In the genomic region with DNA sequence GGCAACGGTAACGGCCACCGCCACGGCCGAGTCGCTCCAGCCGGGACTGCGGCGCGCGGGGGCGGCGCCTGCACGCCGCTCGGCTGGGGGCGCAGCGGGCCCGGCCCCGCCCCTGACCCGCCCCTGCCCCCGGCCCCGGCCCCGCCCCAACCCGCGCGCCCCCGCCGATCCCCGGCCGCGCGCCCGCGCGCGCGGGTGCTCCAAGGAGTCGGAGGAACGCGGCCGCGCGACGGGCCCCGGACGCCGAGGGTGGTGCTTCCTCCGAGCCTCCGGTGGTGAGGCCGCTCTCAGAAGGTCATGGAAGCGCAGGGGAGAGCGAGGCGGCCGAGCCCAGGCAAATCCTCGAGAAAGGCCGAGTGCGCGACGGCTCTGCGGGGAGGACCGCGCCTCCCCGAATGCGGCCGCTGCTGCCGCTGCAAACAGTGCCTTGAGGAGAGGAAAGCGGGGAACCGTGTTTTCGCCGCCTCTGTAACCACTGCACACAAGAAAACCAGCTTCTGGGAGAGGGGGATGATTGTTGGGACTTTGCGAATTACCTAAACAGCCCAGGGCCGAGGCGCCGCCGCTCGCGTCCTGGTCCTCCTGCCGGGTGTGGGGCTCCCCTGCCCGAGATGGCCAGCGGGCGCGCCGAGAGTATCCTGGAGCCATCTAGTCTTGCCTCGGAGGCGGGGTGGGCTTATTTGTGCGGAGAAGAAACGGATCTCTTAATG, we compare ENCODE assay signal across 8 cellular contexts. TPM values are rescaled to one million over a fixed set of nuclear protein-coding genes. Genes with fewer than 3 reads are reported as not detected.
A peak's percentile ranks its signal among the peaks of the same experiment; 100 is the strongest.
DNase-seq lines count a peak whose midpoint lies in the region; ATAC-seq, FAIRE-seq and TF ChIP-seq lines count a peak whose summit lies in the region.

A gene with protein sequence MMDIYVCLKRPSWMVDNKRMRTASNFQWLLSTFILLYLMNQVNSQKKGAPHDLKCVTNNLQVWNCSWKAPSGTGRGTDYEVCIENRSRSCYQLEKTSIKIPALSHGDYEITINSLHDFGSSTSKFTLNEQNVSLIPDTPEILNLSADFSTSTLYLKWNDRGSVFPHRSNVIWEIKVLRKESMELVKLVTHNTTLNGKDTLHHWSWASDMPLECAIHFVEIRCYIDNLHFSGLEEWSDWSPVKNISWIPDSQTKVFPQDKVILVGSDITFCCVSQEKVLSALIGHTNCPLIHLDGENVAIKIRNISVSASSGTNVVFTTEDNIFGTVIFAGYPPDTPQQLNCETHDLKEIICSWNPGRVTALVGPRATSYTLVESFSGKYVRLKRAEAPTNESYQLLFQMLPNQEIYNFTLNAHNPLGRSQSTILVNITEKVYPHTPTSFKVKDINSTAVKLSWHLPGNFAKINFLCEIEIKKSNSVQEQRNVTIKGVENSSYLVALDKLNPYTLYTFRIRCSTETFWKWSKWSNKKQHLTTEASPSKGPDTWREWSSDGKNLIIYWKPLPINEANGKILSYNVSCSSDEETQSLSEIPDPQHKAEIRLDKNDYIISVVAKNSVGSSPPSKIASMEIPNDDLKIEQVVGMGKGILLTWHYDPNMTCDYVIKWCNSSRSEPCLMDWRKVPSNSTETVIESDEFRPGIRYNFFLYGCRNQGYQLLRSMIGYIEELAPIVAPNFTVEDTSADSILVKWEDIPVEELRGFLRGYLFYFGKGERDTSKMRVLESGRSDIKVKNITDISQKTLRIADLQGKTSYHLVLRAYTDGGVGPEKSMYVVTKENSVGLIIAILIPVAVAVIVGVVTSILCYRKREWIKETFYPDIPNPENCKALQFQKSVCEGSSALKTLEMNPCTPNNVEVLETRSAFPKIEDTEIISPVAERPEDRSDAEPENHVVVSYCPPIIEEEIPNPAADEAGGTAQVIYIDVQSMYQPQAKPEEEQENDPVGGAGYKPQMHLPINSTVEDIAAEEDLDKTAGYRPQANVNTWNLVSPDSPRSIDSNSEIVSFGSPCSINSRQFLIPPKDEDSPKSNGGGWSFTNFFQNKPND (minus strand): TSS at position 48 of the 710 bp plus-strand sequence. CDS start 25,999 bp downstream, outside the sequence.

- intact Hi-C loops in endothelial cell of umbilical vein (cut with micrococcal nuclease) = loop anchor here (1.0 to 10.0 kb wide), 9 partner anchors 44 to 368 kb away; no protein-coding TSS in a partner anchor

- H3K27me3 ChIP-seq in endothelial cell of umbilical vein (ENCODE audit: control insufficient read depth in 2 of 2, insufficient read depth in 2 of 2, low read length in 2 of 2) = peaks cover 0 to 2% of the 10 kb centered on the region in 2 experiments

- H3K9me3 Mint-ChIP-seq in memory B cell = no peaks in the 10 kb centered on the region

- no peak for FAIRE-seq in endothelial cell of umbilical vein (lab: Jason Lieb, UNC)

- no peaks in the 10 kb centered on the region for H3K9me1 ChIP-seq in endothelial cell of umbilical vein (replicated peaks; ENCODE audit: control insufficient read depth, extremely low read depth, insufficient read depth, low read length)

- H2AFZ ChIP-seq in endothelial cell of umbilical vein (ENCODE audit: low read depth, low read length) = peak within 1 kb of the TSS; percentile 90

- no peaks in the 10 kb centered on the region for H4K20me1 ChIP-seq in endothelial cell of umbilical vein (replicated peaks; ENCODE audit: control insufficient read depth, extremely low read depth, insufficient read depth, low read length)

- peak; percentile 66 for TF ChIP-seq POLR2A in endothelial cell of umbilical vein (IDR thresholded peaks at IDR 0.05; ENCODE audit: low read depth, low read length)

- no TSS peak for BruUV-seq in endothelial cell of umbilical vein (replicated peaks; lab: Mats Ljungman, UMichigan)

- CTCF ChIA-PET in endothelial cell of umbilical vein (lab: Charles Lee) = interaction anchor here (0.7 to 6.7 kb wide), 7 partner anchors 89 to 253 kb away, joined by 3 to 177 read pairs (median 3); no protein-coding TSS in a partner anchor

- POLR2A ChIA-PET in endothelial cell of umbilical vein (lab: Charles Lee) = interaction anchor here (0.8 kb wide), 1 partner anchor 92 kb away, joined by 3 read pairs; no protein-coding TSS in a partner anchor

- H3K27me3 Mint-ChIP-seq in memory B cell = peaks cover 19% of the 10 kb centered on the region

- peak within 1 kb of the TSS; percentile 92 for H3K4me2 ChIP-seq in endothelial cell of umbilical vein (ENCODE audit: insufficient read depth, low read length)

- peaks cover 21% of the 10 kb centered on the region for H3K4me1 ChIP-seq in endothelial cell of umbilical vein (ENCODE audit: control insufficient read depth, extremely low read depth, insufficient read depth, low read length)

- TF ChIP-seq CTCF in endothelial cell of umbilical vein (IDR thresholded peaks at IDR 0.05; ENCODE audit: extremely low read depth in 1 of 2, insufficient read depth in 1 of 2, low read depth in 1 of 2, low read length in 2 of 2) = peak in 1 of 2 donors; percentile 3

- H3K79me2 ChIP-seq in endothelial cell of umbilical vein (ENCODE audit: control insufficient read depth, insufficient read depth, low read length) = no peaks in the 10 kb centered on the region

- ATAC-seq in HG02588 (IDR thresholded peaks at IDR 0.05; ENCODE audit: unreplicated experiment) (peak; percentile 64), memory B cell (ENCODE audit: low read depth) (peak; percentile 38)

- H3K4me3 Mint-ChIP-seq in memory B cell = peak within 1 kb of the TSS; percentile 78

- H3K9ac ChIP-seq in endothelial cell of umbilical vein (replicated peaks; ENCODE audit: extremely low read depth, insufficient read depth, low read length) = peak within 1 kb of the TSS; percentile 85

- no peak within 1 kb of the TSS for H3K27ac Mint-ChIP-seq in memory B cell

- peaks cover 5% of the 10 kb centered on the region for H3K4me1 Mint-ChIP-seq in memory B cell

- H3K36me3 Mint-ChIP-seq in memory B cell = no peaks in the 10 kb centered on the region

- H3K27ac ChIP-seq in endothelial cell of umbilical vein (ENCODE audit: insufficient read depth, low read depth, low read length) = peak within 1 kb of the TSS; percentile 68

- no peaks in the 10 kb centered on the region for H3K9me3 ChIP-seq in endothelial cell of umbilical vein (replicated peaks; ENCODE audit: control insufficient read depth, insufficient read depth, low read length)

- peak within 1 kb of the TSS; percentile 82 to 86 (median 83) for H3K4me3 ChIP-seq in endothelial cell of umbilical vein (replicated peaks in 1 of 3; ENCODE audit: insufficient read depth in 1 of 3, low read depth in 1 of 3, low read length in 3 of 3)

- dilution Hi-C loops in endothelial cell of umbilical vein (cut with MboI; ENCODE audit: extremely low pct_ligation_motif_present, low sequenced_read_pairs) = no loop called here

- DNase-seq in Daoy (ENCODE audit: low read depth) (peak; percentile 88), NCI-H345 (lab: John Stamatoyannopoulos, UW) (peak; percentile 84), activated T-cell treated with anti-CD3 and anti-CD28 coated beads for 48 hours (ENCODE audit: low read depth) (peak; percentile 60), endothelial cell of umbilical vein (ENCODE audit: low read depth, low spot score) (peak; percentile 80), memory B cell (ENCODE audit: low spot score in 2 of 2) (peak in 1 of 2 donors; percentile 13), AML-193 (lab: John Stamatoyannopoulos, UW) (no peak)
- DNase-seq in stimulated activated CD4-positive, alpha-beta T cell treated with anti-CD3 and anti-CD28 coated beads, TNF-alpha, amount 100 ng/mL, for 4 hours (ENCODE audit: low read depth in 3 of 3) = peak in 2 of 3 experiments; percentile 17 to 22

- no peaks in the 10 kb centered on the region for H3K36me3 ChIP-seq in endothelial cell of umbilical vein (ENCODE audit: control insufficient read depth in 2 of 2, extremely low read depth in 1 of 2, insufficient read depth in 2 of 2, low read length in 2 of 2)

TF ChIP-seq in endothelial cell of umbilical vein, 7 proteins besides CTCF, POLR2A, EP300 and RAD21:
- TF ChIP-seq, protein P1, sequence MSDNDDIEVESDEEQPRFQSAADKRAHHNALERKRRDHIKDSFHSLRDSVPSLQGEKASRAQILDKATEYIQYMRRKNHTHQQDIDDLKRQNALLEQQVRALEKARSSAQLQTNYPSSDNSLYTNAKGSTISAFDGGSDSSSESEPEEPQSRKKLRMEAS (IDR thresholded peaks at IDR 0.05; ENCODE audit: insufficient read depth, insufficient read length) = no peak
- TF ChIP-seq POLR2AphosphoS5 (IDR thresholded peaks at IDR 0.05; ENCODE audit: insufficient read depth, low read depth, low read length) (peak; percentile 27), FOS (IDR thresholded peaks at IDR 0.05; ENCODE audit: borderline replicate concordance, insufficient read depth, low read length) (no peak), GATA2 (IDR thresholded peaks at IDR 0.05; ENCODE audit: insufficient read depth, insufficient read length, low read depth, low read length) (no peak), MYC (IDR thresholded peaks at IDR 0.05; ENCODE audit: low read depth, low read length) (no peak)

RNA-seq across cellular contexts. Expression of the gene that starts here (rescaled TPM):
- 7.4 and 10.1 TPM in 2 replicates for total RNA-seq in Daoy (2014; rRNA removed; shearing (Covaris generic))
- total RNA-seq in endothelial cell of umbilical vein = 34.9 and 36.4 TPM in 2 replicates
- 3.6 and 4.1 TPM in 2 replicates for polyA plus RNA-seq in endothelial cell of umbilical vein
- polyA plus RNA-seq in endothelial cell of umbilical vein (2011; cell fraction: cytosol; rRNA removed) = 2.8 and 3.2 TPM in 2 replicates
- polyA plus RNA-seq in endothelial cell of umbilical vein (2011; cell fraction: nucleus; rRNA removed) = 12.1 and 14.6 TPM in 2 replicates
- polyA plus RNA-seq in endothelial cell of umbilical vein (2012) = 2.2 and 4.5 TPM in 2 replicates
- 27.2 and 27.5 TPM in 2 replicates for polyA minus RNA-seq in endothelial cell of umbilical vein
- 54.1 TPM for polyA minus RNA-seq in endothelial cell of umbilical vein (2011; cell fraction: cytosol; rRNA and poly(A)+ RNA removed)
- polyA minus RNA-seq in endothelial cell of umbilical vein (2011; cell fraction: nucleus; rRNA and poly(A)+ RNA removed) = 26.8 and 34.6 TPM in 2 replicates

Comparison
In these comparisons a context has a peak if more than half of its experiments do, and no peak if none do; other contexts are left out.
1. DNase-seq: peak in Daoy (single experiment), NCI-H345 (single experiment), activated T-cell treated with anti-CD3 and anti-CD28 coated beads for 48 hours (single experiment), endothelial cell of umbilical vein (single experiment) and stimulated activated CD4-positive, alpha-beta T cell treated with anti-CD3 and anti-CD28 coated beads, TNF-alpha, amount 100 ng/mL, for 4 hours (2 of 3); none in AML-193 (0 of 2).